ENCODE assay signal across 11 cellular contexts in the genomic region with DNA sequence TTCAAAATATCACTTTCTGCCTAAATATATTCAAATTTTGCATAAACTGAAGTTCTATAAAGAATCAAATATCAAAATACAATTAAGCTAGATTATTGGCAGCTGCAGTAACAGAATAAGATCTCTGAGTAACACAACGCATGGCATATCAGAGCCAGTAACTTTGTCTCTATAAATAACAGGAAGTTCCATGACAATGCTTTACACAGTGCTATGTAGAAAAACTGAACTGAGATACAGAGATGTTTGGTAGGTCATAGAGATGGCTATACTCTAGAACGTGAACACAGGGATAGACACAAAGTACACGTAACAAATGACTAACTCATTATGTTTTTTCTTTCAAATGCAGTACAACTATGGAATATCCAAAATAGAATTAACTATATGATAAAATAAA. TPM values are rescaled to one million over a fixed set of nuclear protein-coding genes. Genes with fewer than 3 reads are reported as not detected.
A peak's percentile ranks its signal among the peaks of the same experiment; 100 is the strongest.
DNase-seq lines count a peak whose midpoint lies in the region; ATAC-seq and TF ChIP-seq lines count a peak whose summit lies in the region.
"Had no signal": no experiment of that assay in that cellular context is flagged by ENCODE, and none has a peak within 500 bp of the region (broad histone marks: within the 10 kb centered on the region; RNA-seq: fewer than 3 reads in every experiment).

No MANE protein-coding gene starts in this region.

- H3K27ac ChIP-seq in foreskin keratinocyte: no peak overlapping the region
- H3K27ac ChIP-seq: tibial artery had no signal

- H3K4me3 Mint-ChIP-seq in HFFc6: peak overlapping the region; percentile 35; the same call in 1 of the 2 replicates
- no peak overlapping the region for H3K4me3 Mint-ChIP-seq in memory B cell

- H3K27ac Mint-ChIP-seq in HFFc6 (peak overlapping the region; percentile 67), memory B cell (peak overlapping the region; percentile 14)

- H3K36me3 Mint-ChIP-seq in HFFc6 (ENCODE audit: low read depth) (peaks cover 71% of the 10 kb centered on the region), memory B cell (peaks cover 19% of the 10 kb centered on the region)

- no peak; the same call in 1 of the 2 replicates for TF ChIP-seq CTCF in HFFc6 (IDR thresholded peaks at IDR 0.05)
- TF ChIP-seq CTCF in foreskin keratinocyte (conservative IDR thresholded peaks at IDR 0.05): no peak

- H3K4me1 Mint-ChIP-seq in HFFc6 (ENCODE audit: low read depth): peaks cover 84% of the 10 kb centered on the region
- H3K4me1 Mint-ChIP-seq in memory B cell: peaks cover 37% of the 10 kb centered on the region

- H3K9me3 Mint-ChIP-seq in HFFc6 (no peaks in the 10 kb centered on the region), memory B cell (no peaks in the 10 kb centered on the region)

- H3K27me3 Mint-ChIP-seq in HFFc6 (ENCODE audit: insufficient read depth) (peaks cover 1% of the 10 kb centered on the region; the same call in 1 of the 2 replicates), memory B cell (no peaks in the 10 kb centered on the region)

- ATAC-seq in GM18511 (IDR thresholded peaks at IDR 0.05; ENCODE audit: unreplicated experiment): peak; percentile 79
- peak; percentile 66 for ATAC-seq in memory B cell (ENCODE audit: low read depth)
- ATAC-seq in foreskin keratinocyte: no peak

- no peaks in the 10 kb centered on the region for H3K27me3 ChIP-seq in foreskin keratinocyte
- H3K27me3 ChIP-seq: tibial artery had no signal

- DNase-seq in HFFc6 (no peak), OCI-M2 (lab: John Stamatoyannopoulos, UW; ENCODE audit: unreplicated experiment) (peak; percentile 19), memory B cell (ENCODE audit: low spot score in 2 of 2) (no peak), foreskin keratinocyte (no peak), UCSD-AML1 (lab: John Stamatoyannopoulos, UW; ENCODE audit: unreplicated experiment) (no peak), RPMI8226 (no peak), SHP77 (lab: John Stamatoyannopoulos, UW) (no peak)
- DNase-seq: GF-D8; NK-92 treated with Interleukin-12 subunit alpha and Interleukin-12 subunit beta, amount 100 ng/mL, for 24 hours; tibial artery had no signal

- no peaks in the 10 kb centered on the region for H3K4me1 ChIP-seq in foreskin keratinocyte

RNA-seq across cellular contexts. Expression of gene UBE2D3, which starts 18.2 kb away (rescaled TPM):
- total RNA-seq in HFFc6 (2021; fragmentation: NEBNext Ultra II Directional; extraction: Animal tissue kit (Norgen Biotek cat#: 25700)): 100 to 1,000 TPM; 325 to 396 (median 359) TPM
- 353 and 362 TPM in 2 replicates for total RNA-seq in foreskin keratinocyte
- 214 and 244 TPM in 2 replicates for polyA plus RNA-seq in foreskin keratinocyte

RNA-seq across cellular contexts. Expression of gene MANBA, which starts 48.4 kb away (rescaled TPM):
- total RNA-seq in HFFc6 (2021; fragmentation: NEBNext Ultra II Directional; extraction: Animal tissue kit (Norgen Biotek cat#: 25700)): 10 to 100 TPM; 31.2 to 57.9 (median 36.0) TPM
- total RNA-seq in foreskin keratinocyte: 9.8 and 18.7 TPM in 2 replicates
- 6.4 and 9.1 TPM in 2 replicates for polyA plus RNA-seq in foreskin keratinocyte

RNA-seq across cellular contexts. Expression of gene CISD2, which starts 59.6 kb away (rescaled TPM):
- total RNA-seq in HFFc6 (2021; fragmentation: NEBNext Ultra II Directional; extraction: Animal tissue kit (Norgen Biotek cat#: 25700)): 10 to 100 TPM; 29.7 to 38.8 (median 34.4) TPM
- total RNA-seq in foreskin keratinocyte: 41.9 and 44.2 TPM in 2 replicates
- polyA plus RNA-seq in foreskin keratinocyte: 39.3 and 42.5 TPM in 2 replicates
